ENCODE assay signal across 17 cellular contexts in the genomic region with DNA sequence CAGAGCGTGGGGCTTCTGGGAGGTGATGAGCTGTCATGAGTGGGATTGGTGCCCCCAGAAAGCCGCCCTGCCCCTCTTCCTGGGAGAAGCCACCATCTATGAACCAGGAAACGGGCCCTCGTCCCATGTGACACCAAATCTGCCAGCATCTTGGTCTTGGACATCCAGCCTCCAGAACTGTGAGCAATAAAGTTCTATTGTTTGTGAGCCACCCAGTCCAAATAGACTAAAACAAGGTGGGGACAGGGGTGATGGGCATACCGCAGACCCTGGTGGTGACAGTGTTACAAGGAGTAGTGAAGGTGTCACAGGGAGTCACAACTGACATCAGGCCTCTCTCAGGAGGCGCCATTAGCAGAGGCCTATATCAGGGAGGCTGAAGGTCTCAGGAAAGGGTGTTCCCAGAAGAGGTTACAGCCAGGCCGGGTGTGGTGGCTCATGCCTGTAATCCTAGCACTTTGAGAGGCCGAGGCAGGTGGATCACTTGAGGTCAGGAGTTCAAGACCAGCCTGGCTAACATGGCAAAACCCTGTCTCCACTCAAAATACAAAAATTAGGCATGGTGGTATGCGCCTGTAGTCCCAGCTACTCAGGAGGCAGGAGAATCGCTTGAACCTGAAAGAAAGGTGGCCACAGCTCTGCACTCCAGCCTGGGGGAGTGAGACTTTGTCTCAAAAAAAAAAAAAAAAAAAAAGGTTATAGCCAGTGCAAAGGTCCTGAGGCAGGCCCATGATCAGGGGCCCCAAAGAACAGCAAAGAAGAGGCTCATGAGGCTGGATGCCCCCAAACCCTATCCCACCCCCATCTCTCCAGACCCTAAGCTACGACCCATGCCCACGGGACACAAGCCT. TPM values are rescaled to one million over a fixed set of nuclear protein-coding genes. Genes with fewer than 3 reads are reported as not detected.
DNase-seq lines count a peak whose midpoint lies in the region; ATAC-seq and TF ChIP-seq lines count a peak whose summit lies in the region.
"Had no signal": no experiment of that assay in that cellular context is flagged by ENCODE, and none has a peak within 500 bp of the region (broad histone marks: within the 10 kb centered on the region; RNA-seq: fewer than 3 reads in every experiment).

No MANE protein-coding gene starts in this region.

- H2AK9ac ChIP-seq in IMR-90 (replicated peaks; ENCODE audit: low read depth, low read length, poor library complexity): no peak overlapping the region

- no peak overlapping the region for H4K8ac ChIP-seq in IMR-90 (ENCODE audit: low read depth in 2 of 2, low read length in 2 of 2)

- TF ChIP-seq POLR2A in IMR-90 (IDR thresholded peaks at IDR 0.05; ENCODE audit: low read depth, low read length) (no peak), esophagus muscularis mucosa (IDR thresholded peaks at IDR 0.05; ENCODE audit: low read depth) (no peak)

- H3K27ac ChIP-seq in AG04450 (ENCODE audit: low read depth, low read length) (peak overlapping the region; percentile 11), IMR-90 (ENCODE audit: insufficient read depth, low read length) (no peak overlapping the region; the same call in 1 of the 2 replicates), esophagus muscularis mucosa (replicated peaks in 1 of 4) (peak overlapping the region; percentile 83 to 98 (median 92))

- H2BK120ac ChIP-seq in IMR-90 (ENCODE audit: low read depth, low read length): 0 out of 2 replicates have a peak overlapping the region, but pooled peaks have one; percentile 6

- H3K4me1 ChIP-seq in IMR-90 (ENCODE audit: control insufficient read depth, insufficient read depth, low read length): peaks cover 46% of the 10 kb centered on the region
- H3K4me1 ChIP-seq in esophagus muscularis mucosa: peaks cover 91 to 100% (median 99%) of the 10 kb centered on the region in 4 donors

- no peak overlapping the region for H3K23ac ChIP-seq in IMR-90 (ENCODE audit: low read depth, low read length)

- peak overlapping the region; percentile 63 for H3K14ac ChIP-seq in IMR-90 (replicated peaks; ENCODE audit: low read depth, low read length)

- peaks cover 100% of the 10 kb centered on the region for H4K20me1 ChIP-seq in IMR-90 (ENCODE audit: insufficient read depth, low read length)

- DNase-seq in AG04450 (ENCODE audit: low read depth, low spot score) (no peak), IMR-90 (no peak), esophagus muscularis mucosa (ENCODE audit: extremely low spot score) (no peak), progenitor cell of endocrine pancreas (ENCODE audit: low spot score, unreplicated experiment) (no peak), AG20443 (ENCODE audit: low spot score) (no peak)
- DNase-seq in activated naive CD8-positive, alpha-beta T cell treated with anti-CD3 and anti-CD28 coated beads, Interleukin-2, amount 50 U/mL, for 24 hours: no peak
- DNase-seq in naive thymus-derived CD8-positive, alpha-beta T cell: no peak
- DNase-seq: activated naive CD4-positive, alpha-beta T cell treated with anti-CD3 and anti-CD28 coated beads, Interleukin-2, amount 50 U/mL, for 16 hours; MM.1S; NCI-H2081 treated with DMSO at 0.1 percent for 48 hours; NCI-H526; OCI-M1; stimulated activated CD8-positive, alpha-beta memory T cell treated with anti-CD3 and anti-CD28 coated beads, Interleukin-4, amount 100 ng/mL, for 48 hours; upper lobe of left lung had no signal

- peak overlapping the region; percentile 95 for H2AK5ac ChIP-seq in IMR-90 (ENCODE audit: low read depth, low read length)

- WGBS in IMR-90 (ENCODE audit: extremely low coverage in 2 of 2, insufficient read length in 1 of 2), 2 experiments: 100% methylated on average over 3 of the region's 12 CpGs; no CpG with 5 or more reads in 1 of the 2 experiments
- 91% methylated on average over 12 of the region's 12 CpGs for WGBS in esophagus muscularis mucosa

- H3K4me3 ChIP-seq in AG04450 (ENCODE audit: low read depth, low read length) (no peak overlapping the region), IMR-90 (ENCODE audit: insufficient read depth, low read depth, low read length) (no peak overlapping the region), esophagus muscularis mucosa (no peak overlapping the region)
- H3K4me3 ChIP-seq: cardiac muscle cell, mucosa of descending colon, upper lobe of left lung had no signal

- H3K27ac Mint-ChIP-seq in progenitor cell of endocrine pancreas: peak overlapping the region; percentile 95
- H3K27ac Mint-ChIP-seq in activated naive CD8-positive, alpha-beta T cell treated with anti-CD3 and anti-CD28 coated beads, Interleukin-2, amount 50 U/mL, for 24 hours: no peak overlapping the region
- H3K27ac Mint-ChIP-seq in naive thymus-derived CD8-positive, alpha-beta T cell: peak overlapping the region in 1 of 10 donors; percentile 67

- TF ChIP-seq CTCF in AG04450 (IDR thresholded peaks at IDR 0.05; ENCODE audit: low read depth, low read length) (no peak), IMR-90 (conservative IDR thresholded peaks at IDR 0.05; ENCODE audit: low read depth, low read length) (no peak), esophagus muscularis mucosa (IDR thresholded peaks at IDR 0.05) (no peak), progenitor cell of endocrine pancreas (IDR thresholded peaks at IDR 0.05; ENCODE audit: unreplicated experiment) (no peak)

- H3K4me1 Mint-ChIP-seq in progenitor cell of endocrine pancreas (ENCODE audit: low read depth): peaks cover 37% of the 10 kb centered on the region
- peaks cover 19% of the 10 kb centered on the region for H3K4me1 Mint-ChIP-seq in activated naive CD8-positive, alpha-beta T cell treated with anti-CD3 and anti-CD28 coated beads, Interleukin-2, amount 50 U/mL, for 24 hours
- H3K4me1 Mint-ChIP-seq in naive thymus-derived CD8-positive, alpha-beta T cell: peaks cover 13 to 47% (median 36%) of the 10 kb centered on the region in 4 donors

- H4K91ac ChIP-seq in IMR-90 (ENCODE audit: insufficient read depth, low read depth, low read length): no peak overlapping the region

- POLR2A ChIA-PET in AG04450 (lab: Yijun Ruan, JAX) (no interaction called here), IMR-90 (lab: Charles Lee; ENCODE audit: unreplicated experiment) (interaction anchor here (0.6 kb wide), 2 partner anchors 245 to 697 kb away, joined by 3 to 10 read pairs; no protein-coding TSS in a partner anchor)
- POLR2A ChIA-PET in naive thymus-derived CD8-positive, alpha-beta T cell (lab: Charles Lee): no interaction called here

- H3K18ac ChIP-seq in IMR-90 (ENCODE audit: low read depth, low read length): no peak overlapping the region

- intact Hi-C loops in IMR-90 (cut with micrococcal nuclease): no loop called here
- intact Hi-C loops in esophagus muscularis mucosa (cut with DNase I): loop anchor here (5.0 to 10.0 kb wide), 2 partner anchors 132 to 250 kb away; no protein-coding TSS in a partner anchor

- ATAC-seq in IMR-90 (ENCODE audit: low read depth) (no peak), HG02571 (IDR thresholded peaks at IDR 0.05; ENCODE audit: unreplicated experiment) (no peak)
- no peak for ATAC-seq in activated naive CD8-positive, alpha-beta T cell treated with anti-CD3 and anti-CD28 coated beads, Interleukin-2, amount 50 U/mL, for 24 hours
- ATAC-seq in naive thymus-derived CD8-positive, alpha-beta T cell: no peak
- ATAC-seq: mucosa of descending colon had no signal

- H3K36me3 Mint-ChIP-seq in progenitor cell of endocrine pancreas (ENCODE audit: insufficient read depth): peaks cover 7% of the 10 kb centered on the region
- peaks cover 7% of the 10 kb centered on the region for H3K36me3 Mint-ChIP-seq in activated naive CD8-positive, alpha-beta T cell treated with anti-CD3 and anti-CD28 coated beads, Interleukin-2, amount 50 U/mL, for 24 hours (ENCODE audit: low read depth)
- H3K36me3 Mint-ChIP-seq in naive thymus-derived CD8-positive, alpha-beta T cell: peaks cover 0 to 10% (median 0%) of the 10 kb centered on the region in 3 donors

- in situ Hi-C loops in IMR-90 (cut with MboI; ENCODE audit: low sequenced_read_pairs): no loop called here

- peaks cover 4% of the 10 kb centered on the region for H3K36me3 ChIP-seq in IMR-90 (ENCODE audit: control insufficient read depth, insufficient read depth, low read length)
- H3K36me3 ChIP-seq in esophagus muscularis mucosa: peaks cover 0 to 11% (median 0%) of the 10 kb centered on the region in 4 donors
- H3K36me3 ChIP-seq: cardiac muscle cell had no signal

- H3K27me3 ChIP-seq in AG04450 (ENCODE audit: control insufficient read depth, insufficient read depth, low read length) (no peaks in the 10 kb centered on the region), IMR-90 (ENCODE audit: control insufficient read depth, insufficient read depth, low read length) (no peaks in the 10 kb centered on the region), esophagus muscularis mucosa (no peaks in the 10 kb centered on the region)
- H3K27me3 ChIP-seq: cardiac muscle cell, upper lobe of left lung had no signal

- no peak overlapping the region for H2BK20ac ChIP-seq in IMR-90 (ENCODE audit: low read depth, low read length)

- H3K79me1 ChIP-seq in IMR-90 (ENCODE audit: low read depth in 1 of 2, low read length in 2 of 2): peaks cover 32 to 86% of the 10 kb centered on the region in 2 experiments

- H2AFZ ChIP-seq in IMR-90 (replicated peaks; ENCODE audit: low read length, poor library complexity): no peak overlapping the region

- TF ChIP-seq RAD21 in IMR-90 (IDR thresholded peaks at IDR 0.05; ENCODE audit: low read length): no peak

- no peak for TF ChIP-seq EP300 in esophagus muscularis mucosa (IDR thresholded peaks at IDR 0.05)

- H3K9ac ChIP-seq in IMR-90 (ENCODE audit: low read depth, low read length): no peak overlapping the region

- no peak overlapping the region for H3K4me3 Mint-ChIP-seq in progenitor cell of endocrine pancreas (ENCODE audit: low read depth)
- no peak overlapping the region for H3K4me3 Mint-ChIP-seq in activated naive CD8-positive, alpha-beta T cell treated with anti-CD3 and anti-CD28 coated beads, Interleukin-2, amount 50 U/mL, for 24 hours
- peak overlapping the region in 1 of 10 donors; percentile 52 for H3K4me3 Mint-ChIP-seq in naive thymus-derived CD8-positive, alpha-beta T cell

- no peaks in the 10 kb centered on the region for H3K9me3 Mint-ChIP-seq in progenitor cell of endocrine pancreas (ENCODE audit: low read depth)
- no peaks in the 10 kb centered on the region for H3K9me3 Mint-ChIP-seq in activated naive CD8-positive, alpha-beta T cell treated with anti-CD3 and anti-CD28 coated beads, Interleukin-2, amount 50 U/mL, for 24 hours
- H3K9me3 Mint-ChIP-seq in naive thymus-derived CD8-positive, alpha-beta T cell: no peaks in the 10 kb centered on the region

- H3K27me3 Mint-ChIP-seq in progenitor cell of endocrine pancreas: no peaks in the 10 kb centered on the region
- no peaks in the 10 kb centered on the region for H3K27me3 Mint-ChIP-seq in activated naive CD8-positive, alpha-beta T cell treated with anti-CD3 and anti-CD28 coated beads, Interleukin-2, amount 50 U/mL, for 24 hours
- H3K27me3 Mint-ChIP-seq in naive thymus-derived CD8-positive, alpha-beta T cell: no peaks in the 10 kb centered on the region

- peak overlapping the region; percentile 86; the same call in 1 of the 2 replicates for H3K4ac ChIP-seq in IMR-90 (ENCODE audit: low read depth, low read length)

- H3K4me2 ChIP-seq in IMR-90 (ENCODE audit: low read depth, low read length): no peak overlapping the region

- no peak overlapping the region for H4K5ac ChIP-seq in IMR-90 (ENCODE audit: low read depth, low read length)

- no peak overlapping the region for H3K56ac ChIP-seq in IMR-90 (ENCODE audit: extremely low read depth, insufficient read depth, low read length)

- H3K9me3 ChIP-seq in AG04450 (ENCODE audit: control insufficient read depth, insufficient read depth, low read length) (no peaks in the 10 kb centered on the region; the same call in 1 of the 2 replicates), IMR-90 (ENCODE audit: control insufficient read depth, insufficient read depth, low read length) (no peaks in the 10 kb centered on the region), esophagus muscularis mucosa (no peaks in the 10 kb centered on the region)
- H3K9me3 ChIP-seq: mucosa of descending colon, upper lobe of left lung had no signal

- no TSS peak for BruUV-seq in IMR-90 (replicated peaks; lab: Mats Ljungman, UMichigan)

- peaks cover 39% of the 10 kb centered on the region for H3K9me1 ChIP-seq in IMR-90 (ENCODE audit: insufficient read depth, low read length)

- no peak overlapping the region for H2BK5ac ChIP-seq in IMR-90 (ENCODE audit: low read depth, low read length, poor library complexity, severe bottlenecking)

- CTCF ChIA-PET in AG04450 (lab: Charles Lee): interaction anchor here (1.3 kb wide), 1 partner anchor 253 kb away, joined by 5 read pairs; no protein-coding TSS in a partner anchor
- CTCF ChIA-PET in IMR-90 (lab: Yijun Ruan, JAX): no interaction called here

- no peak overlapping the region for H2BK15ac ChIP-seq in IMR-90 (ENCODE audit: low read depth, low read length)

- dilution Hi-C loops in IMR-90 (cut with HindIII; ENCODE audit: low sequenced_read_pairs, unreplicated experiment): no loop called here

RNA-seq across cellular contexts. Expression of gene NCOR2, which starts 53.0 kb away (rescaled TPM):
- 3.3 and 8.0 TPM in 2 replicates for polyA plus RNA-seq in AG04450 (2011; rRNA removed)
- 15.4 and 16.5 TPM in 2 replicates for polyA minus RNA-seq in AG04450 (2011; rRNA and poly(A)+ RNA removed)
- total RNA-seq in IMR-90 (2012; rRNA removed): 12.9 and 15.3 TPM in 2 replicates
- 40.8 and 50.2 TPM in 2 replicates for polyA plus RNA-seq in IMR-90 (2012; rRNA removed)
- polyA plus RNA-seq in IMR-90 (2012; cell fraction: cytosol; rRNA removed): 55.0 and 56.1 TPM in 2 replicates
- 151 and 276 TPM in 2 replicates for polyA plus RNA-seq in IMR-90 (2012; cell fraction: nucleus; rRNA removed; ENCODE audit: low replicate concordance)
- 100 to 1,000 TPM; 107 to 188 (median 131) TPM for total RNA-seq in esophagus muscularis mucosa
- total RNA-seq in progenitor cell of endocrine pancreas: 218 and 251 TPM in 2 replicates
- total RNA-seq in naive thymus-derived CD8-positive, alpha-beta T cell: 10 to 100 TPM; 86.3 to 86.7 TPM
- 10 to 100 TPM in 1 of 3 donors, 1 to 10 TPM in 2; 2.3 to 18.7 (median 3.5) TPM for polyA plus RNA-seq in naive thymus-derived CD8-positive, alpha-beta T cell
